3 cellular contexts compared by ENCODE assay signal in the genomic region with DNA sequence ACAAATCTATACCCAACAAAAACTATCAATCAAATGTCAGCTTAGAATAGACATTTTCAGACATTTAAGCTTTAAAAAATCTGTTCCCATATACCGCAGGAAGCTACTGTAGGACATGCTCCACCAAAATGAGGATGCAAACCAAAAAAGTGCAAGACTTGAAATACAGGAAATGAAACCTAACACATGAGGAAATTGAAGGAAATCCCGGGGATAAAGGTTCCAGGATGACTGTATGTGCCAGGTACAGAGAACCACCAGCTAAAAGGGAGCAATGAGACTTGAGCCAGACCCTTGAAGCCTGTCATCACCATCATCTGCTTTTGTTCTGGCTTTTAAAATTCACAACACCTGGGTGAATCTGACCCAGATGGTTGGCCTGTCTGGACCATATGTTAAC.
TF ChIP-seq lines count a peak whose summit lies in the region.

No MANE protein-coding gene starts in this region.

TF ChIP-seq in liver, 16 proteins besides CTCF, POLR2A, EP300 and RAD21:
- TF ChIP-seq HNF4G (IDR thresholded peaks at IDR 0.05), result no peak
- TF ChIP-seq RXRA (IDR thresholded peaks at IDR 0.05), result no peak
- TF ChIP-seq, protein P1, sequence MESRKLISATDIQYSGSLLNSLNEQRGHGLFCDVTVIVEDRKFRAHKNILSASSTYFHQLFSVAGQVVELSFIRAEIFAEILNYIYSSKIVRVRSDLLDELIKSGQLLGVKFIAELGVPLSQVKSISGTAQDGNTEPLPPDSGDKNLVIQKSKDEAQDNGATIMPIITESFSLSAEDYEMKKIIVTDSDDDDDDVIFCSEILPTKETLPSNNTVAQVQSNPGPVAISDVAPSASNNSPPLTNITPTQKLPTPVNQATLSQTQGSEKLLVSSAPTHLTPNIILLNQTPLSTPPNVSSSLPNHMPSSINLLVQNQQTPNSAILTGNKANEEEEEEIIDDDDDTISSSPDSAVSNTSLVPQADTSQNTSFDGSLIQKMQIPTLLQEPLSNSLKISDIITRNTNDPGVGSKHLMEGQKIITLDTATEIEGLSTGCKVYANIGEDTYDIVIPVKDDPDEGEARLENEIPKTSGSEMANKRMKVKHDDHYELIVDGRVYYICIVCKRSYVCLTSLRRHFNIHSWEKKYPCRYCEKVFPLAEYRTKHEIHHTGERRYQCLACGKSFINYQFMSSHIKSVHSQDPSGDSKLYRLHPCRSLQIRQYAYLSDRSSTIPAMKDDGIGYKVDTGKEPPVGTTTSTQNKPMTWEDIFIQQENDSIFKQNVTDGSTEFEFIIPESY (IDR thresholded peaks at IDR 0.05), result no peak
- TF ChIP-seq EGR1 (IDR thresholded peaks at IDR 0.05; ENCODE audit: low read depth in 2 of 2), result no peak
- TF ChIP-seq YY1 (IDR thresholded peaks at IDR 0.05), result no peak
- no peak for TF ChIP-seq GABPA (IDR thresholded peaks at IDR 0.05 in 1 of 2, conservative IDR thresholded peaks at IDR 0.05 in 1 of 2)
- no peak for TF ChIP-seq NR2F2 (IDR thresholded peaks at IDR 0.05)
TF ChIP-seq in liver: peak in this region for 0.

TF ChIP-seq in HepG2, 621 proteins besides CTCF, POLR2A, EP300 and RAD21:
- no peak for TF ChIP-seq MLLT10 (CRISPR knock-in tag; IDR thresholded peaks at IDR 0.05)

TF ChIP-seq in endothelial cell of umbilical vein, 7 proteins besides CTCF, POLR2A, EP300 and RAD21:
- TF ChIP-seq EZH2 (IDR thresholded peaks at IDR 0.05; ENCODE audit: borderline replicate concordance, low read depth, low read length, severe bottlenecking) (no peak), JUN (IDR thresholded peaks at IDR 0.05; ENCODE audit: borderline replicate concordance, insufficient read depth, insufficient read length, low read depth) (no peak), MAX (IDR thresholded peaks at IDR 0.05; ENCODE audit: insufficient read depth, insufficient read length) (no peak), GATA2 (IDR thresholded peaks at IDR 0.05; ENCODE audit: insufficient read depth, insufficient read length, low read depth, low read length) (no peak), POLR2AphosphoS5 (IDR thresholded peaks at IDR 0.05; ENCODE audit: insufficient read depth, low read depth, low read length) (no peak), MYC (IDR thresholded peaks at IDR 0.05; ENCODE audit: low read depth, low read length) (no peak), FOS (IDR thresholded peaks at IDR 0.05; ENCODE audit: borderline replicate concordance, insufficient read depth, low read length) (no peak)
